8 cellular contexts compared by ENCODE assay signal in the genomic region with DNA sequence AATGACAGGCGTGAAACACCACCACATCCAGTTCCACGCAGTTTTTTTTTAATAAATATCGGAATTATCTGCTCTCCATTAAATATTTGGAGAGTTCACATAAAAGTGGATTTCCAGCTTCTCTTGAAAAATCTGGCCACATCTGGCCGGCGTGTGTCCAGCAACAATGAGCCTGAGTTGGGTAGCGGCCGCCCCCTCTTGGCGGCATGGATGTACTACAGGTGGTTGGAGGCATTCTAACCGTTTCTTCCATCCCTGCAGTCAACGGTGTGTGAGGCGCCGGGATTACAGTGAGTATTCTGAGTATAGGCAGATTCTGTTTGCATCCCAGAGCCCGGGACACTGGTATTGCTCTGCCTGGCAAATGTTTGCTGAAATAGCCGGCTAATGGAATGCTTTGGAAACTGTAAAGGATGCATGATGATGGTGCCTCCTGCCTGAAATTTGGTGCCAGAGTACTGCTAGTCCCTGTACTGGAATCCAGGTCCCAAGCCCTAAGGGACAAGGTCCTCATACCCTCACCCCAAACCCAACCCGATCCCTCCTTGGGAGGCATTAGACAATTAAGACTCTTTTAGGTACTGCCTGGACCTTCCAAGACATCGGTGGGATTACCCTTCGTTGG. TPM values are rescaled to one million over a fixed set of nuclear protein-coding genes. Genes with fewer than 3 reads are reported as not detected.
DNase-seq lines count a peak whose midpoint lies in the region; ATAC-seq, FAIRE-seq and TF ChIP-seq lines count a peak whose summit lies in the region.

No MANE protein-coding gene starts in this region.

- H3K27me3 ChIP-seq in SJCRH30 (peaks cover 11% of the 10 kb centered on the region), breast epithelium (no peaks in the 10 kb centered on the region), keratinocyte (ENCODE audit: control insufficient read depth, extremely low read depth, insufficient read depth, low read length) (peaks cover 9% of the 10 kb centered on the region)

- H3K4me3 ChIP-seq in AG04449 (ENCODE audit: low read depth, low read length) (no peak overlapping the region), SJCRH30 (no peak overlapping the region), breast epithelium (peak overlapping the region in 1 of 3 donors; percentile 49), keratinocyte (ENCODE audit: control insufficient read depth in 2 of 3, extremely low read depth in 1 of 3, insufficient read depth in 2 of 3, low read depth in 1 of 3, low read length in 3 of 3) (no peak overlapping the region)

- H2AFZ ChIP-seq in keratinocyte (ENCODE audit: control insufficient read depth, low read length), result no peak overlapping the region

- H3K36me3 ChIP-seq in SJCRH30 (no peaks in the 10 kb centered on the region), breast epithelium (no peaks in the 10 kb centered on the region), keratinocyte (ENCODE audit: control insufficient read depth in 2 of 2, extremely low read depth in 1 of 2, insufficient read depth in 2 of 2, low read length in 2 of 2) (no peaks in the 10 kb centered on the region)

- H3K4me1 ChIP-seq in SJCRH30, result no peaks in the 10 kb centered on the region
- H3K4me1 ChIP-seq in breast epithelium, result no peaks in the 10 kb centered on the region
- H3K4me1 ChIP-seq in keratinocyte (ENCODE audit: control insufficient read depth, extremely low read depth, insufficient read depth, low read length), result no peaks in the 10 kb centered on the region

- H3K9me1 ChIP-seq in keratinocyte (ENCODE audit: control insufficient read depth, extremely low read depth, insufficient read depth, low read length), result no peaks in the 10 kb centered on the region

- ATAC-seq in HG03439 (IDR thresholded peaks at IDR 0.05; ENCODE audit: unreplicated experiment), result peak; percentile 41
- no peak for ATAC-seq in HG03457 (IDR thresholded peaks at IDR 0.05; ENCODE audit: unreplicated experiment)

- TF ChIP-seq POLR2A in breast epithelium (IDR thresholded peaks at IDR 0.05), result no peak

- no peak overlapping the region for H3K27ac ChIP-seq in SJCRH30
- H3K27ac ChIP-seq in breast epithelium, result no peak overlapping the region
- no peak overlapping the region for H3K27ac ChIP-seq in keratinocyte (ENCODE audit: control insufficient read depth, insufficient read depth, low read length)

- H3K9ac ChIP-seq in keratinocyte (ENCODE audit: control insufficient read depth, extremely low read depth, insufficient read depth, low read length), result no peak overlapping the region

- peak; percentile 20 for FAIRE-seq in keratinocyte (lab: Jason Lieb, UNC)

- DNase-seq in AG04449 (ENCODE audit: low read depth, low spot score) (no peak), GM10266 (ENCODE audit: extremely low spot score) (peak; percentile 72), SJCRH30 (peak; percentile 50 to 78), breast epithelium (ENCODE audit: low spot score in 2 of 2) (peak; percentile 38 to 73), keratinocyte (ENCODE audit: low read depth, low spot score) (no peak)
- DNase-seq in stimulated activated CD4-positive, alpha-beta T cell treated with anti-CD3 and anti-CD28 coated beads, Interleukin-2, amount 100 ng/mL, for 4 hours (ENCODE audit: low read depth), result peak; percentile 37

- CTCF ChIA-PET in AG04449 (lab: Yijun Ruan, JAX), result interaction anchor here (0.6 to 3.8 kb wide), 18 partner anchors 9 to 124 kb away, joined by 3 to 17 read pairs (median 4); a partner anchor contains a TSS

- no peaks in the 10 kb centered on the region for H3K79me2 ChIP-seq in keratinocyte (ENCODE audit: control insufficient read depth, insufficient read depth, low read length)

- H4K20me1 ChIP-seq in keratinocyte (ENCODE audit: control insufficient read depth, extremely low read depth, insufficient read depth, low read length), result no peaks in the 10 kb centered on the region

- dilution Hi-C loops in keratinocyte (cut with MboI; ENCODE audit: extremely low pct_ligation_motif_present, low sequenced_read_pairs), result no loop called here

- H3K9me3 ChIP-seq in SJCRH30 (replicated peaks) (no peaks in the 10 kb centered on the region), breast epithelium (no peaks in the 10 kb centered on the region), keratinocyte (ENCODE audit: control insufficient read depth, low read depth, low read length) (no peaks in the 10 kb centered on the region)

- H3K4me2 ChIP-seq in keratinocyte (ENCODE audit: control insufficient read depth, extremely low read depth, insufficient read depth, low read depth, low read length), result no peak overlapping the region

- intact Hi-C loops in breast epithelium (cut with DNase I; ENCODE audit: low total_unique reads), result no loop called here

- POLR2A ChIA-PET in AG04449 (lab: Yijun Ruan, JAX), result no interaction called here

- TF ChIP-seq CTCF in AG04449 (IDR thresholded peaks at IDR 0.05; ENCODE audit: insufficient read depth, low read length, missing control alignments) (peak; percentile 77), GM10266 (IDR thresholded peaks at IDR 0.05; ENCODE audit: control insufficient read depth, insufficient read depth, low read depth, missing control alignments) (peak; percentile 93), breast epithelium (IDR thresholded peaks at IDR 0.05) (peak; percentile 43 to 67 (median 45)), keratinocyte (optimal IDR thresholded peaks at IDR 0.05 in 1 of 3, IDR thresholded peaks at IDR 0.05 in 1 of 3, conservative IDR thresholded peaks at IDR 0.05 in 1 of 3; ENCODE audit: extremely low read depth in 1 of 3, insufficient read depth in 2 of 3, low read length in 3 of 3) (peak; percentile 75 to 94 (median 81))

RNA-seq across cellular contexts. Expression of a gene that starts 13.6 kb away (rescaled TPM):
- total RNA-seq in SJCRH30 (2014; rRNA removed; shearing (Covaris generic)), result 1.7 and 2.0 TPM in 2 replicates
- 10 to 100 TPM; 35.1 to 58.0 (median 43.8) TPM for total RNA-seq in breast epithelium
- 98.5 to 167 TPM (median 117 TPM) in 3 replicates for polyA plus RNA-seq in keratinocyte
- polyA plus RNA-seq in keratinocyte (2011; ENCODE audit: low read depth), result 64.8 TPM
- polyA plus RNA-seq in keratinocyte (2011; cell fraction: cytosol; rRNA removed), result 149 and 152 TPM in 2 replicates
- polyA plus RNA-seq in keratinocyte (2011; cell fraction: nucleus; rRNA removed), result 196 and 231 TPM in 2 replicates
- polyA plus RNA-seq in keratinocyte (2012; ENCODE audit: low replicate concordance), result 125 and 194 TPM in 2 replicates
- 133 to 264 TPM (median 155 TPM) in 3 replicates for polyA minus RNA-seq in keratinocyte
- 148 TPM for polyA minus RNA-seq in keratinocyte (2011; cell fraction: cytosol; rRNA and poly(A)+ RNA removed)
- polyA minus RNA-seq in keratinocyte (2011; cell fraction: nucleus; rRNA and poly(A)+ RNA removed), result 103 and 169 TPM in 2 replicates

RNA-seq across cellular contexts. Expression of a gene that starts 15.5 kb away (rescaled TPM):
- total RNA-seq in SJCRH30 (2014; rRNA removed; shearing (Covaris generic)), result 0.08 and 0.10 TPM in 2 replicates
- 100 to 1,000 TPM in 1 of 3 donors, 10 to 100 TPM in 2; 47.4 to 201 (median 97.0) TPM for total RNA-seq in breast epithelium
- polyA plus RNA-seq in keratinocyte, result 3.5 to 4.5 TPM (median 4.1 TPM) in 3 replicates
- polyA plus RNA-seq in keratinocyte (2011; ENCODE audit: low read depth), result 4.8 TPM
- polyA plus RNA-seq in keratinocyte (2011; cell fraction: cytosol; rRNA removed), result 4.1 and 5.2 TPM in 2 replicates
- 1.5 and 1.8 TPM in 2 replicates for polyA plus RNA-seq in keratinocyte (2011; cell fraction: nucleus; rRNA removed)
- polyA plus RNA-seq in keratinocyte (2012; ENCODE audit: low replicate concordance), result 2.0 and 3.8 TPM in 2 replicates
- 3.6 to 3.8 TPM (median 3.7 TPM) in 3 replicates for polyA minus RNA-seq in keratinocyte
- polyA minus RNA-seq in keratinocyte (2011; cell fraction: cytosol; rRNA and poly(A)+ RNA removed), result 6.9 TPM
- polyA minus RNA-seq in keratinocyte (2011; cell fraction: nucleus; rRNA and poly(A)+ RNA removed), result 1.1 and 1.5 TPM in 2 replicates

Comparison
In these comparisons a context has a peak if more than half of its experiments do, and no peak if none do; other contexts are left out.
1. DNase-seq: peak in GM10266 (single experiment), SJCRH30 (2 of 2), breast epithelium (2 of 2) and stimulated activated CD4-positive, alpha-beta T cell treated with anti-CD3 and anti-CD28 coated beads, Interleukin-2, amount 100 ng/mL, for 4 hours (single experiment); none in AG04449 (single experiment) and keratinocyte (single experiment).
2. RNA of a gene that starts 13.6 kb away (total RNA-seq): 35.1 to 58.0 TPM in breast epithelium; 1.7 to 2.0 TPM in SJCRH30; every median in the first group is over 10 times any median in the second.
3. RNA of a gene that starts 15.5 kb away (total RNA-seq): 47.4 to 201 TPM in breast epithelium; 0.08 to 0.10 TPM in SJCRH30; every median in the first group is over 10 times any median in the second.
4. Peak in every context shown above with its lines, with median percentiles within 50 percentile points of each other: CTCF ChIP-seq.